Comparison of ENCODE assay signal across 19 cellular contexts in genomic region chr13:89097994-89098393, GRCh38.
"Had no signal": no experiment of that assay in that cellular context is flagged by ENCODE, and none has a peak within 500 bp of the region (broad histone marks: within the 10 kb centered on the region; RNA-seq: fewer than 3 reads in every experiment).

No MANE protein-coding gene starts in this region.

- H3K9me3 ChIP-seq: breast epithelium, esophagus squamous epithelium, ovary, psoas muscle, tibial nerve, uterus had no signal

- H3K36me3 Mint-ChIP-seq: activated naive CD4-positive, alpha-beta T cell treated with anti-CD3 and anti-CD28 coated beads, Interleukin-2, amount 50 U/mL, for 24 hours; naive thymus-derived CD4-positive, alpha-beta T cell had no signal

- H3K27me3 ChIP-seq: breast epithelium, esophagus squamous epithelium, ovary, tibial nerve, uterus had no signal

- H3K4me1 ChIP-seq: breast epithelium, esophagus squamous epithelium, psoas muscle, tibial nerve, uterus had no signal

- DNase-seq: activated CD4-positive, alpha-beta T cell treated with anti-CD3 and anti-CD28 coated beads for 1 hour; activated CD4-positive, alpha-beta T cell treated with anti-CD3 and anti-CD28 coated beads, Interleukin-2, amount 50 U/mL, for 4 hours; activated gamma-delta T cell; cerebellar nuclear complex; cortex of kidney; esophagus squamous epithelium; mesenchymal stem cell; naive thymus-derived CD4-positive, alpha-beta T cell; ovary; psoas muscle; right cardiac atrium; stimulated activated CD4-positive, alpha-beta T cell treated with anti-CD3 and anti-CD28 coated beads, Interleukin-2, amount 100 ng/mL, for 24 hours; stimulated activated naive CD4-positive, alpha-beta T cell treated with Interleukin-2 at 50 U/mL for 16 hours; substantia nigra; uterus; WERI-Rb-1 had no signal

- H3K27ac Mint-ChIP-seq: activated naive CD4-positive, alpha-beta T cell treated with anti-CD3 and anti-CD28 coated beads, Interleukin-2, amount 50 U/mL, for 24 hours; naive thymus-derived CD4-positive, alpha-beta T cell had no signal

- H3K27ac ChIP-seq: breast epithelium, esophagus squamous epithelium, ovary, psoas muscle, tibial nerve, uterus, WERI-Rb-1 had no signal

- H3K27me3 Mint-ChIP-seq: activated naive CD4-positive, alpha-beta T cell treated with anti-CD3 and anti-CD28 coated beads, Interleukin-2, amount 50 U/mL, for 24 hours; naive thymus-derived CD4-positive, alpha-beta T cell had no signal

- H3K4me3 Mint-ChIP-seq: activated naive CD4-positive, alpha-beta T cell treated with anti-CD3 and anti-CD28 coated beads, Interleukin-2, amount 50 U/mL, for 24 hours; naive thymus-derived CD4-positive, alpha-beta T cell had no signal

- H3K4me3 ChIP-seq: breast epithelium, esophagus squamous epithelium, ovary, psoas muscle, tibial nerve, uterus had no signal

- ATAC-seq: naive thymus-derived CD4-positive, alpha-beta T cell; psoas muscle; right cardiac atrium had no signal

- H3K36me3 ChIP-seq: esophagus squamous epithelium, ovary, tibial nerve, uterus, WERI-Rb-1 had no signal
